ENCODE assay signal across 1 cellular context in the genomic region with DNA sequence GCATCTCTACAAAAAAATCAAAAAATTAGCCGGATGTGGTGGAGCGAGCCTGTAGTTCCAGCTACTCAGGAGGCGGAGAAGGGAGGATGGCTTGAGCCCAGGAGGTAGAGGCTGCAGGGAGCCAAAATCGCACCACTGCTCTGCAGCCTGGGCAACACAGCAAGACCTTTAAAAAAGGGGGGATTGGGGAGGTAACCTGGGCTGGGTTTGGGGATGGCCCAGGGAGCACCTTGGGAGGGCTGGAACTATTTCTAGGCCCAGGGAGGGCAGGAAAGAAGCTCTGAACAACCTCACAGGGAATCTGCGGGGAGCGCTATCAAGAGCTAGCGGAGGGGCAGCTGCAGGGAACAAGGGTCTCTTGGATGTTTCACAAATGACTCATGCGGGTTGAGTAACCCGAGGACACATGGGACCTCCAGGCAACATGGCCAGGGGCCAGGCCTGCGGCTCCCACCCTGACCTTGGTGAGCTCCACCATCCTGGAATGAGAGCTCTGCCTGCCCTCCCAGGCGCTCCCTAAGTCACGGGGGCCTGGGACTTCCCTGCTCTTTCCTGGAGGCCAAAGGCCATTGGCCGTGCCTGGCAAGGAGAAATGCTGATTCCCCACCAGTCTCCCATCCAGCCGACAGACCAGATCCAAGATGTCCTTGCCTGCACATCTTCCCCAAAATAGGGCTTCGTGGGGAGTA.
A peak's percentile ranks its signal among the peaks of the same experiment; 100 is the strongest.
TF ChIP-seq lines count a peak whose summit lies in the region.

No MANE protein-coding gene starts in this region.

TF ChIP-seq in HepG2, 621 proteins besides CTCF, POLR2A, EP300 and RAD21 (continued from another document):
- TF ChIP-seq, protein P1, sequence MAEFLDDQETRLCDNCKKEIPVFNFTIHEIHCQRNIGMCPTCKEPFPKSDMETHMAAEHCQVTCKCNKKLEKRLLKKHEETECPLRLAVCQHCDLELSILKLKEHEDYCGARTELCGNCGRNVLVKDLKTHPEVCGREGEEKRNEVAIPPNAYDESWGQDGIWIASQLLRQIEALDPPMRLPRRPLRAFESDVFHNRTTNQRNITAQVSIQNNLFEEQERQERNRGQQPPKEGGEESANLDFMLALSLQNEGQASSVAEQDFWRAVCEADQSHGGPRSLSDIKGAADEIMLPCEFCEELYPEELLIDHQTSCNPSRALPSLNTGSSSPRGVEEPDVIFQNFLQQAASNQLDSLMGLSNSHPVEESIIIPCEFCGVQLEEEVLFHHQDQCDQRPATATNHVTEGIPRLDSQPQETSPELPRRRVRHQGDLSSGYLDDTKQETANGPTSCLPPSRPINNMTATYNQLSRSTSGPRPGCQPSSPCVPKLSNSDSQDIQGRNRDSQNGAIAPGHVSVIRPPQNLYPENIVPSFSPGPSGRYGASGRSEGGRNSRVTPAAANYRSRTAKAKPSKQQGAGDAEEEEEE (CRISPR knock-in tag; IDR thresholded peaks at IDR 0.05; ENCODE audit: borderline replicate concordance): no peak
- TF ChIP-seq ZNF790 (CRISPR knock-in tag; IDR thresholded peaks at IDR 0.05; ENCODE audit: borderline replicate concordance) (no peak), ZNF670 (CRISPR knock-in tag; IDR thresholded peaks at IDR 0.05; ENCODE audit: borderline replicate concordance) (no peak), SOX6 (IDR thresholded peaks at IDR 0.05) (no peak), SOX6 (CRISPR knock-in tag; IDR thresholded peaks at IDR 0.05) (peak; percentile 82), ZNF251 (CRISPR knock-in tag; IDR thresholded peaks at IDR 0.05) (no peak), MAFF (IDR thresholded peaks at IDR 0.05; ENCODE audit: low read depth, low read length) (no peak), SETDB1 (CRISPR knock-in tag; IDR thresholded peaks at IDR 0.05; ENCODE audit: borderline replicate concordance) (no peak), SRSF9 (IDR thresholded peaks at IDR 0.05; ENCODE audit: borderline replicate concordance, insufficient read depth, low read depth, low read length, poor library complexity, severe bottlenecking) (no peak), ZNF296 (CRISPR knock-in tag; conservative IDR thresholded peaks at IDR 0.05) (no peak), JUND (CRISPR knock-in tag; IDR thresholded peaks at IDR 0.05) (peak; percentile 100), ISL2 (CRISPR knock-in tag; IDR thresholded peaks at IDR 0.05) (0 out of 2 replicates have a peak, but pooled peaks have one; percentile 51), TAF1 (CRISPR knock-in tag; IDR thresholded peaks at IDR 0.05) (no peak), CBX2 (IDR thresholded peaks at IDR 0.05; ENCODE audit: low read depth, low read length) (no peak), CBX2 (CRISPR knock-in tag; IDR thresholded peaks at IDR 0.05; ENCODE audit: low read depth) (no peak), ZBTB1 (CRISPR knock-in tag; IDR thresholded peaks at IDR 0.05; ENCODE audit: borderline replicate concordance) (no peak), ZNF549 (CRISPR knock-in tag; IDR thresholded peaks at IDR 0.05) (peak; percentile 84; the same call in 1 of the 2 replicates), SMYD3 (CRISPR knock-in tag; IDR thresholded peaks at IDR 0.05) (no peak), ZNF572 (CRISPR knock-in tag; IDR thresholded peaks at IDR 0.05) (no peak), ZNF768 (CRISPR knock-in tag; IDR thresholded peaks at IDR 0.05) (no peak), TSC22D2 (CRISPR knock-in tag; IDR thresholded peaks at IDR 0.05; ENCODE audit: borderline replicate concordance) (no peak), NBN (conservative IDR thresholded peaks at IDR 0.05) (no peak), ZNF672 (CRISPR knock-in tag; IDR thresholded peaks at IDR 0.05) (no peak), GPBP1L1 (CRISPR knock-in tag; IDR thresholded peaks at IDR 0.05) (no peak), PCBP2 (optimal IDR thresholded peaks at IDR 0.05; ENCODE audit: low read depth, low read length, poor library complexity, severe bottlenecking) (no peak), SIN3B (IDR thresholded peaks at IDR 0.05; ENCODE audit: low read length) (no peak), DNMT1 (CRISPR knock-in tag; IDR thresholded peaks at IDR 0.05) (no peak), ZNF451 (CRISPR knock-in tag; IDR thresholded peaks at IDR 0.05) (no peak), ZNF501 (CRISPR knock-in tag; IDR thresholded peaks at IDR 0.05) (no peak; the same call in 1 of the 2 replicates), ZFP1 (CRISPR knock-in tag; IDR thresholded peaks at IDR 0.05) (0 out of 2 replicates have a peak, but pooled peaks have one; percentile 39), ZNF780A (CRISPR knock-in tag; IDR thresholded peaks at IDR 0.05) (no peak), DRAP1 (CRISPR knock-in tag; IDR thresholded peaks at IDR 0.05) (peak; percentile 64), HOXA5 (CRISPR knock-in tag; IDR thresholded peaks at IDR 0.05) (no peak; the same call in 1 of the 2 replicates), ZBTB39 (CRISPR knock-in tag; IDR thresholded peaks at IDR 0.05) (no peak), PRPF4 (IDR thresholded peaks at IDR 0.05; ENCODE audit: low read depth, low read length, poor library complexity, severe bottlenecking) (no peak), ZKSCAN1 (IDR thresholded peaks at IDR 0.05; ENCODE audit: low read length) (no peak), ARNTL (CRISPR knock-in tag; IDR thresholded peaks at IDR 0.05) (peak; percentile 91), ZNF367 (CRISPR knock-in tag; IDR thresholded peaks at IDR 0.05; ENCODE audit: borderline replicate concordance) (peak; percentile 69; the same call in 1 of the 2 replicates), ZNF33B (CRISPR knock-in tag; IDR thresholded peaks at IDR 0.05) (no peak; the same call in 1 of the 2 replicates), PLRG1 (conservative IDR thresholded peaks at IDR 0.05) (no peak), ZNF703 (CRISPR knock-in tag; IDR thresholded peaks at IDR 0.05; ENCODE audit: borderline replicate concordance) (no peak), CENPT (CRISPR knock-in tag; IDR thresholded peaks at IDR 0.05; ENCODE audit: low read depth) (0 out of 2 replicates have a peak, but pooled peaks have one; percentile 59), ZNF83 (CRISPR knock-in tag; IDR thresholded peaks at IDR 0.05; ENCODE audit: borderline replicate concordance) (no peak), ADNP (CRISPR knock-in tag; IDR thresholded peaks at IDR 0.05) (no peak), SALL1 (CRISPR knock-in tag; IDR thresholded peaks at IDR 0.05) (peak; percentile 92)
- TF ChIP-seq, protein P2, sequence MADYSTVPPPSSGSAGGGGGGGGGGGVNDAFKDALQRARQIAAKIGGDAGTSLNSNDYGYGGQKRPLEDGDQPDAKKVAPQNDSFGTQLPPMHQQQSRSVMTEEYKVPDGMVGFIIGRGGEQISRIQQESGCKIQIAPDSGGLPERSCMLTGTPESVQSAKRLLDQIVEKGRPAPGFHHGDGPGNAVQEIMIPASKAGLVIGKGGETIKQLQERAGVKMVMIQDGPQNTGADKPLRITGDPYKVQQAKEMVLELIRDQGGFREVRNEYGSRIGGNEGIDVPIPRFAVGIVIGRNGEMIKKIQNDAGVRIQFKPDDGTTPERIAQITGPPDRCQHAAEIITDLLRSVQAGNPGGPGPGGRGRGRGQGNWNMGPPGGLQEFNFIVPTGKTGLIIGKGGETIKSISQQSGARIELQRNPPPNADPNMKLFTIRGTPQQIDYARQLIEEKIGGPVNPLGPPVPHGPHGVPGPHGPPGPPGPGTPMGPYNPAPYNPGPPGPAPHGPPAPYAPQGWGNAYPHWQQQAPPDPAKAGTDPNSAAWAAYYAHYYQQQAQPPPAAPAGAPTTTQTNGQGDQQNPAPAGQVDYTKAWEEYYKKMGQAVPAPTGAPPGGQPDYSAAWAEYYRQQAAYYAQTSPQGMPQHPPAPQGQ (CRISPR knock-in tag; IDR thresholded peaks at IDR 0.05; ENCODE audit: borderline replicate concordance): no peak
- TF ChIP-seq, protein P3, sequence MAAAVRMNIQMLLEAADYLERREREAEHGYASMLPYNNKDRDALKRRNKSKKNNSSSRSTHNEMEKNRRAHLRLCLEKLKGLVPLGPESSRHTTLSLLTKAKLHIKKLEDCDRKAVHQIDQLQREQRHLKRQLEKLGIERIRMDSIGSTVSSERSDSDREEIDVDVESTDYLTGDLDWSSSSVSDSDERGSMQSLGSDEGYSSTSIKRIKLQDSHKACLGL (CRISPR knock-in tag; IDR thresholded peaks at IDR 0.05): no peak; the same call in 1 of the 2 replicates
- TF ChIP-seq, protein P4, sequence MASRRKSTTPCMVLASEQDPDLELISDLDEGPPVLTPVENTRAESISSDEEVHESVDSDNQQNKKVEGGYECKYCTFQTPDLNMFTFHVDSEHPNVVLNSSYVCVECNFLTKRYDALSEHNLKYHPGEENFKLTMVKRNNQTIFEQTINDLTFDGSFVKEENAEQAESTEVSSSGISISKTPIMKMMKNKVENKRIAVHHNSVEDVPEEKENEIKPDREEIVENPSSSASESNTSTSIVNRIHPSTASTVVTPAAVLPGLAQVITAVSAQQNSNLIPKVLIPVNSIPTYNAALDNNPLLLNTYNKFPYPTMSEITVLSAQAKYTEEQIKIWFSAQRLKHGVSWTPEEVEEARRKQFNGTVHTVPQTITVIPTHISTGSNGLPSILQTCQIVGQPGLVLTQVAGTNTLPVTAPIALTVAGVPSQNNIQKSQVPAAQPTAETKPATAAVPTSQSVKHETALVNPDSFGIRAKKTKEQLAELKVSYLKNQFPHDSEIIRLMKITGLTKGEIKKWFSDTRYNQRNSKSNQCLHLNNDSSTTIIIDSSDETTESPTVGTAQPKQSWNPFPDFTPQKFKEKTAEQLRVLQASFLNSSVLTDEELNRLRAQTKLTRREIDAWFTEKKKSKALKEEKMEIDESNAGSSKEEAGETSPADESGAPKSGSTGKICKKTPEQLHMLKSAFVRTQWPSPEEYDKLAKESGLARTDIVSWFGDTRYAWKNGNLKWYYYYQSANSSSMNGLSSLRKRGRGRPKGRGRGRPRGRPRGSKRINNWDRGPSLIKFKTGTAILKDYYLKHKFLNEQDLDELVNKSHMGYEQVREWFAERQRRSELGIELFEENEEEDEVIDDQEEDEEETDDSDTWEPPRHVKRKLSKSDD (CRISPR knock-in tag; IDR thresholded peaks at IDR 0.05; ENCODE audit: low read depth): peak; percentile 82; the same call in 1 of the 2 replicates
